Comparison of ENCODE assay signal across 1 cellular context in genomic region chr2:233013027-233013461, GRCh38.
A peak's percentile ranks its signal among the peaks of the same experiment; 100 is the strongest.
TF ChIP-seq lines count a peak whose summit lies in the region.

Gene NGEF, minus strand, starts transcription at chr2:233013256. Its CDS starts 38,366 bp downstream, at chr2:232974890.

TF ChIP-seq in HepG2, 621 proteins besides CTCF, POLR2A, EP300 and RAD21 (continued from another document and continues in another):
- TF ChIP-seq ZBTB43 (CRISPR knock-in tag; conservative IDR thresholded peaks at IDR 0.05) = no peak; the same call in 1 of the 2 replicates
- peak; percentile 55; the same call in 1 of the 2 replicates for TF ChIP-seq ZNF143 (CRISPR knock-in tag; IDR thresholded peaks at IDR 0.05)
- TF ChIP-seq MAFG (CRISPR knock-in tag; IDR thresholded peaks at IDR 0.05) = no peak
- TF ChIP-seq ZNF629 (CRISPR knock-in tag; conservative IDR thresholded peaks at IDR 0.05) = peak; percentile 65; the same call in 1 of the 2 replicates
- 0 out of 2 replicates have a peak, but pooled peaks have one; percentile 39 for TF ChIP-seq AHR (CRISPR knock-in tag; IDR thresholded peaks at IDR 0.05)
- 0 out of 2 replicates have a peak, but pooled peaks have one; percentile 24 for TF ChIP-seq ATF3 (CRISPR knock-in tag; IDR thresholded peaks at IDR 0.05)
- TF ChIP-seq ZNF318 (CRISPR knock-in tag; IDR thresholded peaks at IDR 0.05) = no peak
- TF ChIP-seq ZBTB21 (CRISPR knock-in tag; IDR thresholded peaks at IDR 0.05) = no peak; the same call in 1 of the 2 replicates
- TF ChIP-seq PAX8 (CRISPR knock-in tag; IDR thresholded peaks at IDR 0.05; ENCODE audit: borderline replicate concordance) = 0 out of 2 replicates have a peak, but pooled peaks have one; percentile 44
- no peak for TF ChIP-seq ZNF512B (CRISPR knock-in tag; IDR thresholded peaks at IDR 0.05; ENCODE audit: borderline replicate concordance)
- no peak for TF ChIP-seq ZNF530 (CRISPR knock-in tag; IDR thresholded peaks at IDR 0.05; ENCODE audit: low read depth)
- TF ChIP-seq NBN (conservative IDR thresholded peaks at IDR 0.05) = no peak
- no peak for TF ChIP-seq IRF1 (CRISPR knock-in tag; IDR thresholded peaks at IDR 0.05; ENCODE audit: low read depth)
- peak; percentile 55 for TF ChIP-seq ZNF883 (CRISPR knock-in tag; IDR thresholded peaks at IDR 0.05; ENCODE audit: not compliant biosample characterization)
- TF ChIP-seq KLF9 (CRISPR knock-in tag; IDR thresholded peaks at IDR 0.05; ENCODE audit: low read depth) = no peak
- TF ChIP-seq CBX5 (CRISPR knock-in tag; IDR thresholded peaks at IDR 0.05; ENCODE audit: borderline replicate concordance) = peak; percentile 97; the same call in 1 of the 2 replicates
- no peak for TF ChIP-seq RARG (CRISPR knock-in tag; IDR thresholded peaks at IDR 0.05; ENCODE audit: low read depth)
- TF ChIP-seq PAF1 (CRISPR knock-in tag; IDR thresholded peaks at IDR 0.05) = no peak
- TF ChIP-seq ARNT (IDR thresholded peaks at IDR 0.05) = no peak
- peak; percentile 99 for TF ChIP-seq KDM6A (CRISPR knock-in tag; IDR thresholded peaks at IDR 0.05; ENCODE audit: low read depth)
- TF ChIP-seq CHD4 (IDR thresholded peaks at IDR 0.05; ENCODE audit: borderline replicate concordance, low read length) = no peak
- TF ChIP-seq FOXP4 (CRISPR knock-in tag; IDR thresholded peaks at IDR 0.05) = peak; percentile 90
- TF ChIP-seq ZBED4 (CRISPR knock-in tag; IDR thresholded peaks at IDR 0.05; ENCODE audit: borderline replicate concordance) = peak; percentile 87
- TF ChIP-seq NFIC (IDR thresholded peaks at IDR 0.05; ENCODE audit: low read length) = peak; percentile 86
- TF ChIP-seq ZNF850 (CRISPR knock-in tag; conservative IDR thresholded peaks at IDR 0.05) = no peak
- no peak; the same call in 1 of the 2 replicates for TF ChIP-seq ZNF598 (CRISPR knock-in tag; IDR thresholded peaks at IDR 0.05; ENCODE audit: borderline replicate concordance)
- no peak for TF ChIP-seq EEA1 (CRISPR knock-in tag; IDR thresholded peaks at IDR 0.05; ENCODE audit: borderline replicate concordance)
- TF ChIP-seq ETV5 (CRISPR knock-in tag; IDR thresholded peaks at IDR 0.05; ENCODE audit: borderline replicate concordance) = peak; percentile 96
- peak; percentile 37; the same call in 1 of the 2 replicates for TF ChIP-seq ZFP1 (CRISPR knock-in tag; IDR thresholded peaks at IDR 0.05)
- peak; percentile 94 for TF ChIP-seq HDAC1 (CRISPR knock-in tag; IDR thresholded peaks at IDR 0.05)
- TF ChIP-seq GPN1 (CRISPR knock-in tag; IDR thresholded peaks at IDR 0.05; ENCODE audit: borderline replicate concordance) = no peak
- TF ChIP-seq PTBP1 (IDR thresholded peaks at IDR 0.05; ENCODE audit: low read depth, low read length, poor library complexity, severe bottlenecking) = no peak
- no peak for TF ChIP-seq SCMH1 (CRISPR knock-in tag; IDR thresholded peaks at IDR 0.05; ENCODE audit: borderline replicate concordance)
- peak; percentile 80 for TF ChIP-seq CEBPG (CRISPR knock-in tag; IDR thresholded peaks at IDR 0.05)
- TF ChIP-seq ZNF512 (CRISPR knock-in tag; IDR thresholded peaks at IDR 0.05) = no peak
- TF ChIP-seq ZSCAN30 (CRISPR knock-in tag; IDR thresholded peaks at IDR 0.05) = no peak
- peak in 1 of 2 experiments; percentile 84; a peak in 2 of 4 replicates for TF ChIP-seq KLF16 (CRISPR knock-in tag; IDR thresholded peaks at IDR 0.05)
